ENCODE assay signal across 13 cellular contexts in the genomic region with DNA sequence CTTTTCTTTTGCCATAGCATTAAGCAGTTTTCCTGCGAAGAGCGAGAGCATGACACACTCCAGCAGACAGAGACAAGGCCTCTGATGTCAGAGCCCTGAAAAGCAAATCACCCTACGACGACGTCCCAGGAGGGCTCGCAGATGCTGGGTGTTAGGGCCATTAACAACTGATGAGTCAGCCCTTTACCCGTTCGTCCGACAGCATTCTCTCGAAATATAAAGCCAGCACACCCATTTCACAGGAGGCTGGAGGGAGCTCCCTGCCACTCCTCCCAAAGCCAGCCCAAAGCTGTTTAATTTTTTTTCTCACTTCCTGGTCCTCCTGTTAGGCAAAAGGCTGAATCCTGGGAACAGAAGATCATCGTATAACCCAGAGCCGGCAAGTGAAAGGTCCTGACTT.
DNase-seq lines count a peak whose midpoint lies in the region; ATAC-seq and TF ChIP-seq lines count a peak whose summit lies in the region.
"Had no signal": no experiment of that assay in that cellular context is flagged by ENCODE, and none has a peak within 500 bp of the region (broad histone marks: within the 10 kb centered on the region; RNA-seq: fewer than 3 reads in every experiment).

No MANE protein-coding gene starts in this region.

- peaks cover 35% of the 10 kb centered on the region for H3K4me1 ChIP-seq in A673 (ENCODE audit: insufficient read depth, low read length, poor library complexity, severe bottlenecking)
- H3K4me1 ChIP-seq in mesodermal cell (ENCODE audit: control insufficient read depth, insufficient read depth, low read length, poor library complexity, severe bottlenecking), result peaks cover 35% of the 10 kb centered on the region

- POLR2A ChIA-PET in A673 (lab: Charles Lee; ENCODE audit: low non-redundant PET), result no interaction called here

- intact Hi-C loops in A673 (cut with micrococcal nuclease; ENCODE audit: unreplicated experiment), result no loop called here

- H3K27me3 Mint-ChIP-seq in stimulated activated naive CD8-positive, alpha-beta T cell treated with anti-CD3 and anti-CD28 coated beads, Interleukin-15, amount 100 ng/mL, for 72 hours, result peaks cover 20% of the 10 kb centered on the region

- no peak overlapping the region for H3K4me3 Mint-ChIP-seq in stimulated activated naive CD8-positive, alpha-beta T cell treated with anti-CD3 and anti-CD28 coated beads, Interleukin-15, amount 100 ng/mL, for 72 hours
- H3K4me3 Mint-ChIP-seq: CD4-positive, alpha-beta memory T cell; H9 had no signal

- H3K36me3 ChIP-seq in A673 (ENCODE audit: insufficient read depth, low read length, poor library complexity, severe bottlenecking), result no peaks in the 10 kb centered on the region
- no peaks in the 10 kb centered on the region for H3K36me3 ChIP-seq in mesodermal cell (ENCODE audit: control insufficient read depth, insufficient read depth, low read length)

- no TSS peak for BruUV-seq in A673 (replicated peaks; lab: Mats Ljungman, UMichigan)

- CTCF ChIA-PET in A673 (lab: Charles Lee), result no interaction called here

- no peak for ATAC-seq in stimulated activated naive CD8-positive, alpha-beta T cell treated with anti-CD3 and anti-CD28 coated beads, Interleukin-15, amount 100 ng/mL, for 72 hours
- ATAC-seq in HG02642 (IDR thresholded peaks at IDR 0.05; ENCODE audit: poor library complexity, unreplicated experiment) (no peak), GM19463 (IDR thresholded peaks at IDR 0.05; ENCODE audit: unreplicated experiment) (no peak)

- H3K9me3 ChIP-seq in A673 (ENCODE audit: low read depth, low read length, poor library complexity, severe bottlenecking) (no peaks in the 10 kb centered on the region), mesodermal cell (ENCODE audit: control insufficient read depth, low read length) (no peaks in the 10 kb centered on the region)

- 42% methylated on average over 9 to 12 of the region's 12 CpGs for WGBS in mesodermal cell (ENCODE audit: insufficient coverage in 2 of 2), 2 experiments

- TF ChIP-seq CTCF in A673 (conservative IDR thresholded peaks at IDR 0.05; ENCODE audit: low read depth, low read length) (no peak), HL-60 (IDR thresholded peaks at IDR 0.05; ENCODE audit: insufficient read depth, low read length) (no peak)

- no peaks in the 10 kb centered on the region for H3K9me3 Mint-ChIP-seq in stimulated activated naive CD8-positive, alpha-beta T cell treated with anti-CD3 and anti-CD28 coated beads, Interleukin-15, amount 100 ng/mL, for 72 hours
- H3K9me3 Mint-ChIP-seq: H9 had no signal

- H3K27ac Mint-ChIP-seq in stimulated activated naive CD8-positive, alpha-beta T cell treated with anti-CD3 and anti-CD28 coated beads, Interleukin-15, amount 100 ng/mL, for 72 hours, result no peak overlapping the region
- H3K27ac Mint-ChIP-seq: CD4-positive, alpha-beta memory T cell had no signal

- H3K27ac ChIP-seq in A673 (ENCODE audit: low read depth, low read length, poor library complexity, severe bottlenecking) (no peak overlapping the region), HL-60 (replicated peaks) (peak overlapping the region; percentile 35), caudate nucleus (ENCODE audit: low read depth, low read length) (peak overlapping the region; percentile 39), mesodermal cell (ENCODE audit: low read depth, low read length, severe bottlenecking) (peak overlapping the region; percentile 95)

- H3K4me3 ChIP-seq in A673 (ENCODE audit: low read depth, low read length, poor library complexity, severe bottlenecking), result no peak overlapping the region
- H3K4me3 ChIP-seq in HL-60 (replicated peaks; ENCODE audit: insufficient read depth, low read length), result no peak overlapping the region
- H3K4me3 ChIP-seq in mesodermal cell (ENCODE audit: extremely low read depth, insufficient read depth, low read length, poor library complexity, severe bottlenecking), result no peak overlapping the region

- DNase-seq in A673 (ENCODE audit: low spot score), result peak; percentile 82
- no peak for DNase-seq in HL-60 (ENCODE audit: low read depth in 1 of 2, low spot score in 1 of 2)
- DNase-seq in caudate nucleus (lab: John Stamatoyannopoulos, UW), result no peak
- DNase-seq in stimulated activated naive CD8-positive, alpha-beta T cell treated with anti-CD3 and anti-CD28 coated beads, Interleukin-15, amount 100 ng/mL, for 72 hours, result no peak
- no peak for DNase-seq in SKM-1 treated with dmso at 0.1 percent for 144 hours (lab: John Stamatoyannopoulos, UW; ENCODE audit: unreplicated experiment)
- DNase-seq: activated T-cell treated with anti-CD3 and anti-CD28 coated beads, Interleukin-2, amount 50 U/mL, for 1 hour; CD4-positive, alpha-beta memory T cell; H9; NCI-H510A; T-helper 2 cell had no signal

- peaks cover 13% of the 10 kb centered on the region for H3K4me1 Mint-ChIP-seq in stimulated activated naive CD8-positive, alpha-beta T cell treated with anti-CD3 and anti-CD28 coated beads, Interleukin-15, amount 100 ng/mL, for 72 hours
- H3K4me1 Mint-ChIP-seq: CD4-positive, alpha-beta memory T cell had no signal

- H3K27me3 ChIP-seq in A673 (replicated peaks; ENCODE audit: insufficient read depth, low read depth, low read length, poor library complexity) (no peaks in the 10 kb centered on the region), HL-60 (ENCODE audit: insufficient read depth, poor library complexity, severe bottlenecking) (no peaks in the 10 kb centered on the region)
